Comparison of ENCODE assay signal across 8 cellular contexts in the genomic region with DNA sequence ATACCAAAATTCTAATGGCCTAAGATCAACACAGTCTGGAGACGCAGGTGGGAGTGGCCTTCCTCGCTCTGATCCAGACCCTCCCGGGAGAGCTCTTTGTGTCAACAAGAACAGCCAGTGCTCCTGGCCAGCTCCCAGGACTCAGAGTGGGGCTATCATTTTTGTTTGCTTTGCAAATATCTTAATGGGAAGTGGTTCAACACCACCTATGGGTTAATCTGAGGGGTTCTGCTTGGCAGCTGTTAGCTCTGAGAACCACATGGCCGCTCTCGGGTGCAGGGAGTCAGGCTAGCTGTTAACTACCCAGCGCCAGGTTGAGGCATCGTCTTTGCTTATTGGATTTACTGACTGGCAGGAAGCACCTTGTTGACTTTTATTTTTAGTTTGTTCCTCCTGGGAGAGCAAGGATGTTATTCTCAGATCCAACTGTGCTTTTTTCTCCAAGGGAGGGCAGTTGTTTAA.
DNase-seq lines count a peak whose midpoint lies in the region; ATAC-seq, FAIRE-seq and TF ChIP-seq lines count a peak whose summit lies in the region.

No MANE protein-coding gene starts in this region.

- no peaks in the 10 kb centered on the region for H3K9me3 Mint-ChIP-seq in CD8-positive, alpha-beta T cell

- H3K27ac ChIP-seq in tibial nerve: peak overlapping the region in 3 of 4 donors; percentile 55 to 82 (median 65)
- H3K27ac ChIP-seq in CD8-positive, alpha-beta T cell (ENCODE audit: low read depth, low read length): no peak overlapping the region

- H3K27me3 ChIP-seq in kidney epithelial cell (ENCODE audit: control insufficient read depth, insufficient read depth, low read length) (no peaks in the 10 kb centered on the region), tibial nerve (no peaks in the 10 kb centered on the region)
- no peaks in the 10 kb centered on the region for H3K27me3 ChIP-seq in CD8-positive, alpha-beta T cell (ENCODE audit: insufficient read depth, low read length)

- ATAC-seq in CD8-positive, alpha-beta T cell: no peak

- peaks cover under 1% of the 10 kb centered on the region for H3K4me1 Mint-ChIP-seq in CD8-positive, alpha-beta T cell (ENCODE audit: low read depth)

- peak in 1 of 2 donors; percentile 15 for TF ChIP-seq POLR2A in tibial nerve (IDR thresholded peaks at IDR 0.05)
- TF ChIP-seq POLR2A in GM12892 (IDR thresholded peaks at IDR 0.05; ENCODE audit: low read depth, low read length): no peak

- H3K4me3 ChIP-seq in AG04449 (ENCODE audit: low read depth, low read length) (no peak overlapping the region), kidney epithelial cell (ENCODE audit: low read depth, low read length) (no peak overlapping the region), tibial nerve (peak overlapping the region in 1 of 4 donors; percentile 1)
- H3K4me3 ChIP-seq in CD8-positive, alpha-beta T cell (ENCODE audit: low read depth, low read length): no peak overlapping the region

- H3K9me3 ChIP-seq in tibial nerve: no peaks in the 10 kb centered on the region
- no peaks in the 10 kb centered on the region for H3K9me3 ChIP-seq in CD8-positive, alpha-beta T cell (ENCODE audit: low read length)

- no peak overlapping the region for H3K27ac Mint-ChIP-seq in CD8-positive, alpha-beta T cell

- peak; percentile 41 to 79 for TF ChIP-seq EP300 in tibial nerve (IDR thresholded peaks at IDR 0.05)

- peaks cover 22% of the 10 kb centered on the region for H3K27me3 Mint-ChIP-seq in CD8-positive, alpha-beta T cell (ENCODE audit: low read depth)

- no peaks in the 10 kb centered on the region for H3K36me3 Mint-ChIP-seq in CD8-positive, alpha-beta T cell

- CTCF ChIA-PET in AG04449 (lab: Yijun Ruan, JAX): no interaction called here
- CTCF ChIA-PET in CD8-positive, alpha-beta T cell (lab: Charles Lee): interaction anchor here (0.8 to 1.1 kb wide), 3 partner anchors 11 to 102 kb away, joined by 3 read pairs; no protein-coding TSS in a partner anchor
- CTCF ChIA-PET in GM10248 (lab: Yijun Ruan, JAX): interaction anchor here (1.1 to 1.6 kb wide), 3 partner anchors 9 to 47 kb away, joined by 3 to 5 read pairs (median 3); no protein-coding TSS in a partner anchor

- no peak overlapping the region for H3K4me3 Mint-ChIP-seq in CD8-positive, alpha-beta T cell

- 18 to 28% methylated on average over 7 of the region's 7 CpGs for WGBS in tibial nerve, 2 donors

- intact Hi-C loops in CD8-positive, alpha-beta T cell (cut with DNase I, micrococcal nuclease): no loop called here

- POLR2A ChIA-PET in AG04449 (lab: Yijun Ruan, JAX): no interaction called here
- POLR2A ChIA-PET in CD8-positive, alpha-beta T cell (lab: Charles Lee): no interaction called here
- POLR2A ChIA-PET in GM10248 (lab: Yijun Ruan, JAX): no interaction called here

- H3K36me3 ChIP-seq in kidney epithelial cell (ENCODE audit: control insufficient read depth, insufficient read depth, low read length) (no peaks in the 10 kb centered on the region), tibial nerve (no peaks in the 10 kb centered on the region)
- no peaks in the 10 kb centered on the region for H3K36me3 ChIP-seq in CD8-positive, alpha-beta T cell (ENCODE audit: insufficient read depth, low read length)

- FAIRE-seq in GM12892 (lab: Jason Lieb, UNC): no peak

- H3K4me1 ChIP-seq in tibial nerve: peaks cover 0 to 29% (median 5%) of the 10 kb centered on the region in 4 donors
- H3K4me1 ChIP-seq in CD8-positive, alpha-beta T cell (ENCODE audit: insufficient read depth, low read length): no peaks in the 10 kb centered on the region

- DNase-seq in AG04449 (ENCODE audit: low read depth, low spot score) (peak; percentile 28), NCI-H1417 treated with DMSO at 0.1 percent for 48 hours (lab: John Stamatoyannopoulos, UW) (peak; percentile 57), amniotic epithelial cell (ENCODE audit: low read depth) (peak; percentile 52), kidney epithelial cell (ENCODE audit: low read depth) (peak; percentile 25), tibial nerve (ENCODE audit: low spot score in 2 of 2) (peak; percentile 81 to 91), GM12892 (ENCODE audit: insufficient read length) (no peak), GM10248 (ENCODE audit: extremely low spot score) (no peak)
- no peak for DNase-seq in CD8-positive, alpha-beta T cell

- no peak for TF ChIP-seq CTCF in AG04449 (IDR thresholded peaks at IDR 0.05; ENCODE audit: insufficient read depth, low read length, missing control alignments)
- no peak for TF ChIP-seq CTCF in kidney epithelial cell (IDR thresholded peaks at IDR 0.05; ENCODE audit: insufficient read depth, low read length, poor library complexity, severe bottlenecking)
- TF ChIP-seq CTCF in tibial nerve (IDR thresholded peaks at IDR 0.05): no peak
- no peak for TF ChIP-seq CTCF in CD8-positive, alpha-beta T cell (IDR thresholded peaks at IDR 0.05)
- no peak for TF ChIP-seq CTCF in GM10248 (IDR thresholded peaks at IDR 0.05; ENCODE audit: control extremely low read depth, extremely low read depth, low read depth, missing control alignments)

Comparison
In these comparisons a context has a peak if more than half of its experiments do, and no peak if none do; other contexts are left out.
1. DNase-seq: peak in AG04449 (single experiment), NCI-H1417 treated with DMSO at 0.1 percent for 48 hours (single experiment), amniotic epithelial cell (single experiment), kidney epithelial cell (single experiment) and tibial nerve (2 of 2); none in GM12892 (single experiment), CD8-positive, alpha-beta T cell (0 of 7) and GM10248 (single experiment).